ENCODE assay signal across 8 cellular contexts in genomic region chr7:55019329-55019690, GRCh38. TPM values are rescaled to one million over a fixed set of nuclear protein-coding genes. Genes with fewer than 3 reads are reported as not detected.
DNase-seq lines count a peak whose midpoint lies in the region; ATAC-seq and TF ChIP-seq lines count a peak whose summit lies in the region.

No MANE protein-coding gene starts in this region.

- in situ Hi-C loops in HAP-1 (cut with MboI; ENCODE audit: low sequenced_read_pairs), result no loop called here

- H3K4me1 ChIP-seq in NT2/D1 (ENCODE audit: insufficient read depth, insufficient read length) (no peaks in the 10 kb centered on the region), neuron (ENCODE audit: insufficient read depth, low read length) (no peaks in the 10 kb centered on the region), HAP-1 (no peaks in the 10 kb centered on the region)

- POLR2A ChIA-PET in BJ (lab: Charles Lee), result interaction anchor here (0.6 kb wide), 1 partner anchor 22 kb away, joined by 4 read pairs; no protein-coding TSS in a partner anchor

- no peak for ATAC-seq in GM19455 (IDR thresholded peaks at IDR 0.05; ENCODE audit: unreplicated experiment)

- TF ChIP-seq CTCF in BJ (IDR thresholded peaks at IDR 0.05; ENCODE audit: insufficient read depth, low read depth, low read length) (no peak), fibroblast of pulmonary artery (IDR thresholded peaks at IDR 0.05; ENCODE audit: low read length, missing control alignments) (no peak)

- DNase-seq in BJ (ENCODE audit: low read depth), result no peak
- DNase-seq in NT2/D1 (ENCODE audit: low read depth, low spot score), result peak; percentile 27
- peak; percentile 30 for DNase-seq in fibroblast of pulmonary artery (ENCODE audit: low read depth)
- DNase-seq in HAP-1 (ENCODE audit: low spot score in 2 of 2), result no peak
- DNase-seq in stimulated activated CD4-positive, alpha-beta T cell treated with anti-CD3 and anti-CD28 coated beads, Interleukin-1b, Interleukin-23, amount 100 ng/mL, for 48 hours, result no peak
- no peak for DNase-seq in inferior parietal cortex (ENCODE audit: extremely low spot score)

- peak overlapping the region; percentile 79 for H3K9ac ChIP-seq in NT2/D1 (ENCODE audit: insufficient read length, low read depth)

- no peaks in the 10 kb centered on the region for H3K9me3 ChIP-seq in NT2/D1 (ENCODE audit: insufficient read depth, low read length)
- H3K9me3 ChIP-seq in neuron (ENCODE audit: low read length), result no peaks in the 10 kb centered on the region
- H3K9me3 ChIP-seq in HAP-1, result no peaks in the 10 kb centered on the region

- peak overlapping the region; percentile 99 for H2AFZ ChIP-seq in neuron (ENCODE audit: low read depth, low read length)

- CTCF ChIA-PET in BJ (lab: Yijun Ruan, JAX), result interaction anchor here (0.8 to 6.8 kb wide), 7 partner anchors 17 to 236 kb away, joined by 3 to 54 read pairs (median 5); no protein-coding TSS in a partner anchor

- H3K36me3 ChIP-seq in BJ (ENCODE audit: control insufficient read depth, insufficient read depth, low read length) (no peaks in the 10 kb centered on the region), NT2/D1 (ENCODE audit: insufficient read depth, insufficient read length, low read length) (no peaks in the 10 kb centered on the region), neuron (ENCODE audit: insufficient read depth, low read length) (no peaks in the 10 kb centered on the region), HAP-1 (replicated peaks) (no peaks in the 10 kb centered on the region)

- H3K27me3 ChIP-seq in BJ (ENCODE audit: control insufficient read depth, insufficient read depth, low read length) (no peaks in the 10 kb centered on the region), NT2/D1 (ENCODE audit: insufficient read depth, insufficient read length) (peaks cover 59% of the 10 kb centered on the region), neuron (ENCODE audit: insufficient read depth, low read length) (no peaks in the 10 kb centered on the region), HAP-1 (ENCODE audit: low read depth) (peaks cover 5% of the 10 kb centered on the region; the same call in 1 of the 2 replicates)

- H3K4me3 ChIP-seq in BJ (ENCODE audit: low read depth, low read length) (peak overlapping the region; percentile 87), NT2/D1 (ENCODE audit: insufficient read length, low read depth) (peak overlapping the region; percentile 66), fibroblast of pulmonary artery (replicated peaks; ENCODE audit: low read depth, low read length) (peak overlapping the region; percentile 73), neuron (ENCODE audit: low read length) (peak overlapping the region; percentile 82), HAP-1 (no peak overlapping the region)

RNA-seq across cellular contexts. Expression of gene EGFR, which starts 0.5 kb away (rescaled TPM):
- polyA plus RNA-seq in BJ (2011; rRNA removed), result 22.9 and 34.0 TPM in 2 replicates
- polyA minus RNA-seq in BJ (2011; rRNA and poly(A)+ RNA removed), result 57.6 and 66.4 TPM in 2 replicates

Comparison
In these comparisons a context has a peak if more than half of its experiments do, and no peak if none do; other contexts are left out.
1. DNase-seq: peak in NT2/D1 (single experiment) and fibroblast of pulmonary artery (single experiment); none in BJ (single experiment), HAP-1 (0 of 2), stimulated activated CD4-positive, alpha-beta T cell treated with anti-CD3 and anti-CD28 coated beads, Interleukin-1b, Interleukin-23, amount 100 ng/mL, for 48 hours (single experiment) and inferior parietal cortex (single experiment).